ENCODE assay signal across 14 cellular contexts in the genomic region with DNA sequence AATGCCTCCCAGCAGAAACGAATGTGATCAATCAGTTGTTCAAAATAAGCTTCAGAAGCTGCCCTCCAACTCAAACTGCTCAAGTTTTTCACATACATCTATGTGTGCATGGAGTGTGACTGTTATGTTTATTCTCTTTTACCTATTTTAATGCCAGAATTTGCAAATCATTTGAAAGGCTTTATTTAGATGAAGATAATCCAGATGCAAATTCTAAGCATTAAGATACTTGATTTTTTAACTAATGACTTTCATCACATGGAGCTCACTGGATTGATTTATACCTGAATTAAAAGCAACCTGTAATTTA.
"Had no signal": no experiment of that assay in that cellular context is flagged by ENCODE, and none has a peak within 500 bp of the region (broad histone marks: within the 10 kb centered on the region; RNA-seq: fewer than 3 reads in every experiment).

No MANE protein-coding gene starts in this region.

- H3K4me3 ChIP-seq: coronary artery, left lung, mucosa of descending colon, tibial artery, uterus had no signal

- H3K4me3 Mint-ChIP-seq: activated CD4-positive, alpha-beta T cell treated with anti-CD3 and anti-CD28 coated beads, Interleukin-2, amount 10 ng/mL, durations not matched to agents 7 days and 5 days; activated naive CD8-positive, alpha-beta T cell treated with anti-CD3 and anti-CD28 coated beads, Interleukin-2, amount 10 ng/mL, durations not matched to agents 7 days and 5 days; brain; naive thymus-derived CD8-positive, alpha-beta T cell; stimulated activated memory B cell treated with anti-CD40 and anti-IgM and Interleukin-4, amounts not matched to agents 10 μg/mL and 1 μg/mL and 100 μg/mL, for 72 hours had no signal

- DNase-seq: activated CD4-positive, alpha-beta T cell treated with anti-CD3 and anti-CD28 coated beads, Interleukin-2, amount 10 ng/mL, durations not matched to agents 7 days and 5 days; activated CD4-positive, CD25-positive, alpha-beta regulatory T cell; activated CD8-positive, alpha-beta memory T cell treated with anti-CD3 and anti-CD28 coated beads, Interleukin-2, amount 50 U/mL, for 48 hours; activated gamma-delta T cell treated with Interleukin-2 at 50 U/mL for 16 hours; activated naive CD8-positive, alpha-beta T cell treated with anti-CD3 and anti-CD28 coated beads, Interleukin-2, amount 10 ng/mL, durations not matched to agents 7 days and 5 days; central memory CD4-positive, alpha-beta T cell; left lung; naive thymus-derived CD8-positive, alpha-beta T cell; tibial artery; uterus had no signal

- H3K27ac ChIP-seq: coronary artery, left lung, tibial artery, uterus had no signal

- H3K9me3 ChIP-seq: left lung, mucosa of descending colon, tibial artery, uterus had no signal

- H3K27ac Mint-ChIP-seq: activated CD4-positive, alpha-beta T cell treated with anti-CD3 and anti-CD28 coated beads, Interleukin-2, amount 10 ng/mL, durations not matched to agents 7 days and 5 days; activated naive CD8-positive, alpha-beta T cell treated with anti-CD3 and anti-CD28 coated beads, Interleukin-2, amount 10 ng/mL, durations not matched to agents 7 days and 5 days; brain; naive thymus-derived CD8-positive, alpha-beta T cell; stimulated activated memory B cell treated with anti-CD40 and anti-IgM and Interleukin-4, amounts not matched to agents 10 μg/mL and 1 μg/mL and 100 μg/mL, for 72 hours had no signal

- H3K4me1 Mint-ChIP-seq: activated CD4-positive, alpha-beta T cell treated with anti-CD3 and anti-CD28 coated beads, Interleukin-2, amount 10 ng/mL, durations not matched to agents 7 days and 5 days; naive thymus-derived CD8-positive, alpha-beta T cell had no signal

- H3K27me3 Mint-ChIP-seq: activated CD4-positive, alpha-beta T cell treated with anti-CD3 and anti-CD28 coated beads, Interleukin-2, amount 10 ng/mL, durations not matched to agents 7 days and 5 days had no signal

- ATAC-seq: mucosa of descending colon; naive thymus-derived CD8-positive, alpha-beta T cell; stimulated activated memory B cell treated with anti-CD40 and anti-IgM and Interleukin-4, amounts not matched to agents 10 μg/mL and 1 μg/mL and 100 μg/mL, for 72 hours had no signal

- H3K36me3 Mint-ChIP-seq: activated naive CD8-positive, alpha-beta T cell treated with anti-CD3 and anti-CD28 coated beads, Interleukin-2, amount 10 ng/mL, durations not matched to agents 7 days and 5 days; brain; naive thymus-derived CD8-positive, alpha-beta T cell; stimulated activated memory B cell treated with anti-CD40 and anti-IgM and Interleukin-4, amounts not matched to agents 10 μg/mL and 1 μg/mL and 100 μg/mL, for 72 hours had no signal

- H3K4me1 ChIP-seq: left lung, uterus had no signal

- H3K36me3 ChIP-seq: left lung, tibial artery, uterus had no signal

- H3K27me3 ChIP-seq: tibial artery, uterus had no signal

- H3K9me3 Mint-ChIP-seq: activated CD4-positive, alpha-beta T cell treated with anti-CD3 and anti-CD28 coated beads, Interleukin-2, amount 10 ng/mL, durations not matched to agents 7 days and 5 days; activated naive CD8-positive, alpha-beta T cell treated with anti-CD3 and anti-CD28 coated beads, Interleukin-2, amount 10 ng/mL, durations not matched to agents 7 days and 5 days; brain; naive thymus-derived CD8-positive, alpha-beta T cell; stimulated activated memory B cell treated with anti-CD40 and anti-IgM and Interleukin-4, amounts not matched to agents 10 μg/mL and 1 μg/mL and 100 μg/mL, for 72 hours had no signal
